Comparison of ENCODE assay signal across 8 cellular contexts in genomic region chr16:88810166-88810867, GRCh38. TPM values are rescaled to one million over a fixed set of nuclear protein-coding genes. Genes with fewer than 3 reads are reported as not detected.
DNase-seq lines count a peak whose midpoint lies in the region; ATAC-seq and TF ChIP-seq lines count a peak whose summit lies in the region.

No MANE protein-coding gene starts in this region.

- peak overlapping the region; percentile 95 for H3K4me3 Mint-ChIP-seq in T-helper 1 cell treated with Interleukin-12 subunit alpha and Interleukin-12 subunit beta and Interleukin-4 antibody, amounts not matched to agents 30 μg/mL and 1 μg/mL, for 36 hours
- peak overlapping the region; percentile 75 for H3K4me3 Mint-ChIP-seq in endodermal cell
- peak overlapping the region; percentile 85 for H3K4me3 Mint-ChIP-seq in progenitor cell of endocrine pancreas (ENCODE audit: low read depth)

- DNase-seq in T-helper 1 cell = no peak
- DNase-seq in SJCRH30 = no peak
- peak; percentile 70 for DNase-seq in endodermal cell
- no peak for DNase-seq in progenitor cell of endocrine pancreas (ENCODE audit: low spot score, unreplicated experiment)

- H3K36me3 ChIP-seq in SJCRH30 (peaks cover 34% of the 10 kb centered on the region), endodermal cell (ENCODE audit: control insufficient read depth, insufficient read depth, low read length) (peaks cover 28% of the 10 kb centered on the region)

- H3K4me1 ChIP-seq in SJCRH30 = 0 out of 2 replicates have a peak, but pooled peaks cover 2% of the 10 kb centered on the region
- H3K4me1 ChIP-seq in endodermal cell (ENCODE audit: control insufficient read depth, insufficient read depth, low read length) = peaks cover 10% of the 10 kb centered on the region

- H3K9me3 ChIP-seq in SJCRH30 (replicated peaks) (no peaks in the 10 kb centered on the region), endodermal cell (ENCODE audit: control insufficient read depth, low read length) (no peaks in the 10 kb centered on the region)

- H3K9me3 Mint-ChIP-seq in T-helper 1 cell treated with Interleukin-12 subunit alpha and Interleukin-12 subunit beta and Interleukin-4 antibody, amounts not matched to agents 30 μg/mL and 1 μg/mL, for 36 hours = no peaks in the 10 kb centered on the region
- H3K9me3 Mint-ChIP-seq in endodermal cell = no peaks in the 10 kb centered on the region
- H3K9me3 Mint-ChIP-seq in progenitor cell of endocrine pancreas (ENCODE audit: low read depth) = no peaks in the 10 kb centered on the region

- H3K4me3 ChIP-seq in SJCRH30 (peak overlapping the region; percentile 70), endodermal cell (ENCODE audit: low read length) (peak overlapping the region; percentile 86)

- TF ChIP-seq CTCF in endodermal cell (conservative IDR thresholded peaks at IDR 0.05) (no peak), progenitor cell of endocrine pancreas (IDR thresholded peaks at IDR 0.05; ENCODE audit: unreplicated experiment) (no peak)

- H3K27ac Mint-ChIP-seq in T-helper 1 cell treated with Interleukin-12 subunit alpha and Interleukin-12 subunit beta and Interleukin-4 antibody, amounts not matched to agents 30 μg/mL and 1 μg/mL, for 36 hours = peak overlapping the region; percentile 91
- H3K27ac Mint-ChIP-seq in endodermal cell (peak overlapping the region; percentile 26), progenitor cell of endocrine pancreas (peak overlapping the region; percentile 81)

- peaks cover 9% of the 10 kb centered on the region for H3K36me3 Mint-ChIP-seq in T-helper 1 cell treated with Interleukin-12 subunit alpha and Interleukin-12 subunit beta and Interleukin-4 antibody, amounts not matched to agents 30 μg/mL and 1 μg/mL, for 36 hours (ENCODE audit: low read depth)
- H3K36me3 Mint-ChIP-seq in endodermal cell (ENCODE audit: low read depth) (peaks cover 27% of the 10 kb centered on the region), progenitor cell of endocrine pancreas (ENCODE audit: insufficient read depth) (no peaks in the 10 kb centered on the region)

- H3K27me3 ChIP-seq in SJCRH30 = no peaks in the 10 kb centered on the region
- H3K27me3 ChIP-seq in endodermal cell (ENCODE audit: control insufficient read depth, insufficient read depth, low read length, poor library complexity, severe bottlenecking) = no peaks in the 10 kb centered on the region

- no peak for ATAC-seq in HG03571 (IDR thresholded peaks at IDR 0.05; ENCODE audit: unreplicated experiment)
- ATAC-seq in HG03045 (IDR thresholded peaks at IDR 0.05; ENCODE audit: unreplicated experiment) = no peak
- ATAC-seq in HG02870 (IDR thresholded peaks at IDR 0.05; ENCODE audit: unreplicated experiment) = no peak

- peaks cover 11% of the 10 kb centered on the region for H3K4me1 Mint-ChIP-seq in T-helper 1 cell treated with Interleukin-12 subunit alpha and Interleukin-12 subunit beta and Interleukin-4 antibody, amounts not matched to agents 30 μg/mL and 1 μg/mL, for 36 hours (ENCODE audit: low read depth)
- peaks cover 5% of the 10 kb centered on the region for H3K4me1 Mint-ChIP-seq in endodermal cell
- H3K4me1 Mint-ChIP-seq in progenitor cell of endocrine pancreas (ENCODE audit: low read depth) = peaks cover 4% of the 10 kb centered on the region

- H3K27me3 Mint-ChIP-seq in T-helper 1 cell treated with Interleukin-12 subunit alpha and Interleukin-12 subunit beta and Interleukin-4 antibody, amounts not matched to agents 30 μg/mL and 1 μg/mL, for 36 hours (ENCODE audit: low read depth) = no peaks in the 10 kb centered on the region
- H3K27me3 Mint-ChIP-seq in endodermal cell (ENCODE audit: insufficient read depth) = no peaks in the 10 kb centered on the region
- no peaks in the 10 kb centered on the region for H3K27me3 Mint-ChIP-seq in progenitor cell of endocrine pancreas

- H3K27ac ChIP-seq in SJCRH30 (no peak overlapping the region; the same call in 1 of the 2 replicates), endodermal cell (ENCODE audit: low read depth, low read length) (no peak overlapping the region)

- 64 to 83% methylated on average over 6 to 11 of the region's 11 CpGs for WGBS in endodermal cell (ENCODE audit: insufficient coverage in 1 of 2, insufficient read length in 1 of 2), 2 experiments

- H3K9ac ChIP-seq in endodermal cell (ENCODE audit: extremely low read depth, low read length, poor library complexity, severe bottlenecking) = peak overlapping the region; percentile 68

RNA-seq across cellular contexts. Expression of gene APRT, which starts 1.4 kb away (rescaled TPM):
- total RNA-seq in SJCRH30 (2014; rRNA removed; shearing (Covaris generic)) = 43.4 and 46.5 TPM in 2 replicates
- total RNA-seq in endodermal cell (100 to 1,000 TPM; 200 to 230 TPM), progenitor cell of endocrine pancreas (100 and 115 TPM in 2 replicates)
- polyA plus RNA-seq in endodermal cell (2013, experiment 1 of 2) = 93.5 TPM
- polyA plus RNA-seq in endodermal cell (2013, experiment 2 of 2) = 91.5 TPM

RNA-seq across cellular contexts. Expression of gene CDT1, which starts 6.7 kb away (rescaled TPM):
- total RNA-seq in SJCRH30 (2014; rRNA removed; shearing (Covaris generic)) = 24.3 and 27.2 TPM in 2 replicates
- total RNA-seq in endodermal cell (10 to 100 TPM; 57.1 to 63.0 TPM), progenitor cell of endocrine pancreas (22.8 and 25.3 TPM in 2 replicates)
- 41.5 TPM for polyA plus RNA-seq in endodermal cell (2013, experiment 1 of 2)
- polyA plus RNA-seq in endodermal cell (2013, experiment 2 of 2) = 34.7 TPM

RNA-seq across cellular contexts. Expression of gene PIEZO1, which starts 25.3 kb away (rescaled TPM):
- 23.8 and 28.1 TPM in 2 replicates for total RNA-seq in SJCRH30 (2014; rRNA removed; shearing (Covaris generic))
- 10 to 100 TPM; 84.1 to 97.0 TPM for total RNA-seq in endodermal cell
- polyA plus RNA-seq in endodermal cell (2013, experiment 1 of 2) = 26.7 TPM
- 28.6 TPM for polyA plus RNA-seq in endodermal cell (2013, experiment 2 of 2)
- total RNA-seq in progenitor cell of endocrine pancreas = 37.7 and 44.7 TPM in 2 replicates

RNA-seq across cellular contexts. Expression of gene GALNS, which starts 46.4 kb away (rescaled TPM):
- total RNA-seq in SJCRH30 (2014; rRNA removed; shearing (Covaris generic)) = 10.4 and 11.1 TPM in 2 replicates
- total RNA-seq in endodermal cell = 10 to 100 TPM; 32.2 to 39.6 TPM
- polyA plus RNA-seq in endodermal cell (2013, experiment 1 of 2) = 14.9 TPM
- 11.2 TPM for polyA plus RNA-seq in endodermal cell (2013, experiment 2 of 2)
- total RNA-seq in progenitor cell of endocrine pancreas = 32.7 and 34.6 TPM in 2 replicates

RNA-seq across cellular contexts. Expression of gene TRAPPC2L, which starts 46.6 kb away (rescaled TPM):
- 34.3 and 36.9 TPM in 2 replicates for total RNA-seq in SJCRH30 (2014; rRNA removed; shearing (Covaris generic))
- 100 to 1,000 TPM; 110 TPM for total RNA-seq in endodermal cell
- polyA plus RNA-seq in endodermal cell (2013, experiment 1 of 2) = 93.1 TPM
- polyA plus RNA-seq in endodermal cell (2013, experiment 2 of 2) = 81.8 TPM
- 74.9 and 86.2 TPM in 2 replicates for total RNA-seq in progenitor cell of endocrine pancreas

Comparison
In these comparisons a context has a peak if more than half of its experiments do, and no peak if none do; other contexts are left out.
1. H3K27ac Mint-ChIP-seq: peak in every context shown above with its lines; median percentile 91 in T-helper 1 cell treated with Interleukin-12 subunit alpha and Interleukin-12 subunit beta and Interleukin-4 antibody, amounts not matched to agents 30 μg/mL and 1 μg/mL, for 36 hours; 81 in progenitor cell of endocrine pancreas; 26 in endodermal cell.